Comparison of ENCODE assay signal across 8 cellular contexts in genomic region chr4:56386091-56386490, GRCh38. TPM values are rescaled to one million over a fixed set of nuclear protein-coding genes. Genes with fewer than 3 reads are reported as not detected.
A peak's percentile ranks its signal among the peaks of the same experiment; 100 is the strongest.
DNase-seq lines count a peak whose midpoint lies in the region; ATAC-seq and TF ChIP-seq lines count a peak whose summit lies in the region.

No MANE protein-coding gene starts in this region.

- TF ChIP-seq POLR2A in right lobe of liver (IDR thresholded peaks at IDR 0.05), result no peak
- no peak for TF ChIP-seq POLR2A in lower leg skin (IDR thresholded peaks at IDR 0.05)

- H3K4me3 ChIP-seq in ascending aorta (peak overlapping the region; percentile 27 to 86), right lobe of liver (peak overlapping the region in 2 of 3 donors; percentile 78 to 82), lower leg skin (ENCODE audit: low read depth, poor library complexity, severe bottlenecking) (no peak overlapping the region)

- peaks cover 52% of the 10 kb centered on the region for H3K4me1 Mint-ChIP-seq in stimulated activated naive CD8-positive, alpha-beta T cell treated with anti-CD3 and anti-CD28 coated beads, Interleukin-15, Interleukin-2, amounts not matched to agents 100 ng/mL and 50 ng/mL, for 24 hours (ENCODE audit: low read depth)

- H3K27ac Mint-ChIP-seq in stimulated activated naive CD8-positive, alpha-beta T cell treated with anti-CD3 and anti-CD28 coated beads, Interleukin-15, Interleukin-2, amounts not matched to agents 100 ng/mL and 50 ng/mL, for 24 hours, result peak overlapping the region; percentile 49

- no peaks in the 10 kb centered on the region for H3K9me3 Mint-ChIP-seq in stimulated activated naive CD8-positive, alpha-beta T cell treated with anti-CD3 and anti-CD28 coated beads, Interleukin-15, Interleukin-2, amounts not matched to agents 100 ng/mL and 50 ng/mL, for 24 hours

- peaks cover 19% of the 10 kb centered on the region for H3K36me3 Mint-ChIP-seq in stimulated activated naive CD8-positive, alpha-beta T cell treated with anti-CD3 and anti-CD28 coated beads, Interleukin-15, Interleukin-2, amounts not matched to agents 100 ng/mL and 50 ng/mL, for 24 hours (ENCODE audit: low read depth)

- H3K36me3 ChIP-seq in ascending aorta (no peaks in the 10 kb centered on the region), right lobe of liver (peaks cover 0 to 3% (median 0%) of the 10 kb centered on the region in 4 donors)

- H3K9me3 ChIP-seq in ascending aorta, result no peaks in the 10 kb centered on the region
- H3K9me3 ChIP-seq in right lobe of liver, result no peaks in the 10 kb centered on the region

- WGBS in right lobe of liver (ENCODE audit: insufficient coverage, low coverage, low lambda C conversion rate, missing lambda C conversion rate), result 88% methylated on average over 4 of the region's 4 CpGs
- 92 to 94% methylated on average over 4 of the region's 4 CpGs for WGBS in lower leg skin, 2 donors

- DNase-seq in stimulated activated naive CD8-positive, alpha-beta T cell treated with anti-CD3 and anti-CD28 coated beads, Interleukin-15, Interleukin-2, amounts not matched to agents 100 U/mL and 50 U/mL, for 24 hours, result no peak
- no peak for DNase-seq in ascending aorta (ENCODE audit: low spot score in 2 of 2)
- no peak for DNase-seq in right lobe of liver
- no peak for DNase-seq in lower leg skin (ENCODE audit: low spot score in 2 of 2)
- no peak for DNase-seq in HCEC 1CT

- intact Hi-C loops in ascending aorta (cut with DNase I) (loop anchor here (2.0 to 5.0 kb wide), 2 partner anchors 145 to 439 kb away; partner anchors contain the start of gene CEP135), right lobe of liver (cut with DNase I) (no loop called here), lower leg skin (cut with DNase I; ENCODE audit: low total_unique reads) (no loop called here)

- peaks cover 0 to 5% of the 10 kb centered on the region in 2 donors for H3K4me1 ChIP-seq in ascending aorta
- H3K4me1 ChIP-seq in right lobe of liver, result peaks cover 0 to 12% (median 5%) of the 10 kb centered on the region in 4 donors

- H3K4me3 Mint-ChIP-seq in stimulated activated naive CD8-positive, alpha-beta T cell treated with anti-CD3 and anti-CD28 coated beads, Interleukin-15, Interleukin-2, amounts not matched to agents 100 ng/mL and 50 ng/mL, for 24 hours, result peak overlapping the region; percentile 97

- no peak for ATAC-seq in stimulated activated naive CD8-positive, alpha-beta T cell treated with anti-CD3 and anti-CD28 coated beads, Interleukin-15, Interleukin-2, amounts not matched to agents 100 U/mL and 50 U/mL, for 24 hours
- ATAC-seq in right lobe of liver, result no peak
- no peak for ATAC-seq in esophagus mucosa
- ATAC-seq in GM18498 (IDR thresholded peaks at IDR 0.05; ENCODE audit: unreplicated experiment), result no peak

- H3K27me3 Mint-ChIP-seq in stimulated activated naive CD8-positive, alpha-beta T cell treated with anti-CD3 and anti-CD28 coated beads, Interleukin-15, Interleukin-2, amounts not matched to agents 100 ng/mL and 50 ng/mL, for 24 hours, result no peaks in the 10 kb centered on the region

- peak overlapping the region in 1 of 2 donors; percentile 96 for H3K27ac ChIP-seq in ascending aorta
- H3K27ac ChIP-seq in right lobe of liver, result no peak overlapping the region

- TF ChIP-seq CTCF in ascending aorta (IDR thresholded peaks at IDR 0.05) (no peak), right lobe of liver (IDR thresholded peaks at IDR 0.05) (no peak), lower leg skin (IDR thresholded peaks at IDR 0.05) (no peak)

- H3K27me3 ChIP-seq in ascending aorta (no peaks in the 10 kb centered on the region), right lobe of liver (no peaks in the 10 kb centered on the region)

RNA-seq across cellular contexts. Expression of gene AASDH, which starts 1.2 kb away (rescaled TPM):
- total RNA-seq in ascending aorta (4.0 TPM), right lobe of liver (10 to 100 TPM in 1 of 6 experiments, 1 to 10 TPM in 5; 4.8 to 10.1 (median 5.5) TPM), lower leg skin (10 to 100 TPM in 1 of 4 donors, 1 to 10 TPM in 3; 8.1 to 10.5 (median 9.0) TPM), esophagus mucosa (8.3 TPM)

RNA-seq across cellular contexts. Expression of gene PPAT, which starts 49.3 kb away (rescaled TPM):
- total RNA-seq in ascending aorta (3.6 TPM), right lobe of liver (1 to 10 TPM; 4.4 to 8.5 (median 7.1) TPM), lower leg skin (1 to 10 TPM; 4.0 to 6.0 (median 4.8) TPM), esophagus mucosa (8.8 TPM)

RNA-seq across cellular contexts. Expression of gene PAICS, which starts 50.0 kb away (rescaled TPM):
- 9.6 TPM for total RNA-seq in ascending aorta
- total RNA-seq in right lobe of liver, result 10 to 100 TPM; 39.8 to 77.5 (median 54.2) TPM
- 10 to 100 TPM; 32.4 to 62.8 (median 34.3) TPM for total RNA-seq in lower leg skin
- total RNA-seq in esophagus mucosa, result 71.7 TPM
